ENCODE assay signal across 12 cellular contexts in the genomic region with DNA sequence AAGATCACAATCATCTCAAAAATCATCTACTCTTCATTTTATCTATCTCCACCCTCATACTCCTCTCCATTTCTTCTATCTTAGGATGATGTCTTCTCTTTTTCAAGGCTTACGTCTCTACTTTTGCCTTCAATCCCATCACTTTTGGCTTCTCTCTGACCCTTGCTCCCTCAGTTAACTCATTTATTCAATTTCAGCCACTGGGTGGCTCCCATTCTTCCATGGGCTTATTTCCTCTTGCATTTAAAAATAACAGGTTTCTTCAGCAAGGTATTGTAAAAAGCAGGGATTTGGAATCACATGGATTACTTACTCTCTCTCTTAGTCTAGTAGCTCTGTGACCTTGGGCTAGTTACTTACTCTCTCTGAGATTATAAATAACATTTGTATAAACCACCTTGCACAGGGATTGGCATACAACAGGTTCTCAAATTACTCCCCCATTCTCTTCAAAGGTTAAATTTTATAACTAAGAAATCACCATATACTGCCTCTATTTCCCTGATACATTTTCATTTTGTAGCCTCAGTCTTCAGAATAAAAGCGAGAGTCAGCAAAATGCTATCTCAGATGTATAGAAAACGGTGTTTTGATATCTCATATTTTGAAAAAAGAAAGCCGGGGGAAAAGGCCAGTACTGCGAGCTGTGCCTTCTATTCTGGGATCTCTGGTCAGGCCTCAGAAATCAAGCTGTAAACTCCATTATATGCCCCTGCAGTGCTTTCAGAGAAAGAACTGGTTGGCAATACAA. TPM values are rescaled to one million over a fixed set of nuclear protein-coding genes. Genes with fewer than 3 reads are reported as not detected.
DNase-seq lines count a peak whose midpoint lies in the region; ATAC-seq and TF ChIP-seq lines count a peak whose summit lies in the region.
"Had no signal": no experiment of that assay in that cellular context is flagged by ENCODE, and none has a peak within 500 bp of the region (broad histone marks: within the 10 kb centered on the region; RNA-seq: fewer than 3 reads in every experiment).

No MANE protein-coding gene starts in this region.

- H3K23ac ChIP-seq in mesendoderm (ENCODE audit: low read length) (no peak overlapping the region), neuronal stem cell (ENCODE audit: low read depth, low read length, poor library complexity) (no peak overlapping the region)

- H3K27ac ChIP-seq in mesendoderm (ENCODE audit: low read depth, low read length) (no peak overlapping the region), neuronal stem cell (replicated peaks; ENCODE audit: low read length) (no peak overlapping the region), left ventricle myocardium inferior (replicated peaks) (no peak overlapping the region)
- H3K27ac ChIP-seq: upper lobe of left lung had no signal

- no peak overlapping the region for H2BK120ac ChIP-seq in mesendoderm (ENCODE audit: low read depth, low read length)
- no peak overlapping the region for H2BK120ac ChIP-seq in neuronal stem cell (ENCODE audit: low read depth, low read length)

- H2AK5ac ChIP-seq in mesendoderm (ENCODE audit: low read length) (no peak overlapping the region), neuronal stem cell (ENCODE audit: low read depth, low read length) (no peak overlapping the region)

- no peak overlapping the region for H4K91ac ChIP-seq in neuronal stem cell (ENCODE audit: low read depth, low read length, poor library complexity)

- no peak overlapping the region for H2BK12ac ChIP-seq in neuronal stem cell (ENCODE audit: low read length)

- DNase-seq in ELR (ENCODE audit: low read depth) (peak; percentile 38), LNCaP clone FGC (ENCODE audit: low read depth) (no peak), mesendoderm (peak; percentile 37), neuronal stem cell (ENCODE audit: low spot score) (no peak), NCI-H2107 treated with DMSO at 0.1 percent for 48 hours (lab: John Stamatoyannopoulos, UW; ENCODE audit: unreplicated experiment) (no peak), left ventricle myocardium inferior (no peak)
- DNase-seq: activated naive CD4-positive, alpha-beta T cell treated with Interleukin-2 at 50 U/mL for 16 hours; NCI-H2081; upper lobe of left lung had no signal

- H3K18ac ChIP-seq in mesendoderm (ENCODE audit: low read length) (no peak overlapping the region), neuronal stem cell (ENCODE audit: low read length) (no peak overlapping the region)

- H3K56ac ChIP-seq in mesendoderm (ENCODE audit: low read length): no peak overlapping the region

- H3K9ac ChIP-seq in mesendoderm (ENCODE audit: low read length) (no peak overlapping the region), neuronal stem cell (ENCODE audit: low read depth, low read length, poor library complexity) (no peak overlapping the region)

- H3K27me3 Mint-ChIP-seq in brain: no peaks in the 10 kb centered on the region

- peak; percentile 47 for TF ChIP-seq CTCF in LNCaP clone FGC (IDR thresholded peaks at IDR 0.05; ENCODE audit: control insufficient read depth, extremely low read depth, insufficient read depth)
- TF ChIP-seq CTCF in brain (conservative IDR thresholded peaks at IDR 0.05): peak in 1 of 2 experiments; percentile 31
- no peak for TF ChIP-seq CTCF in left ventricle myocardium inferior (IDR thresholded peaks at IDR 0.05; ENCODE audit: borderline replicate concordance)

- H3K79me1 ChIP-seq in mesendoderm (ENCODE audit: low read length): peaks cover 18% of the 10 kb centered on the region
- H3K79me1 ChIP-seq in neuronal stem cell (ENCODE audit: low read depth, low read length): peaks cover under 1% of the 10 kb centered on the region

- peak overlapping the region in 4 of 5 experiments; percentile 15 to 72 (median 42) for H3K4me3 Mint-ChIP-seq in brain
- H3K4me3 Mint-ChIP-seq: T-helper 2 cell treated with Interferon-gamma antibody and Interleukin-4, amounts not matched to agents 5 μg/mL and 100 μg/mL, for 36 hours had no signal

- peaks cover 52% of the 10 kb centered on the region for H3K4me1 Mint-ChIP-seq in brain

- H3K4me1 ChIP-seq in mesendoderm (ENCODE audit: control insufficient read depth, low read depth, low read length): peaks cover 5% of the 10 kb centered on the region
- peaks cover 0 to 6% of the 10 kb centered on the region in 2 donors for H3K4me1 ChIP-seq in neuronal stem cell (ENCODE audit: control insufficient read depth in 2 of 2, insufficient read depth in 1 of 2, low read depth in 1 of 2, low read length in 2 of 2)
- peaks cover 30% of the 10 kb centered on the region for H3K4me1 ChIP-seq in left ventricle myocardium inferior

- no peak overlapping the region for H2AFZ ChIP-seq in neuronal stem cell (ENCODE audit: low read length)

- no peak overlapping the region for H3K4ac ChIP-seq in mesendoderm (ENCODE audit: low read depth, low read length)
- H3K4ac ChIP-seq in neuronal stem cell (ENCODE audit: low read length): no peak overlapping the region

- intact Hi-C loops in left ventricle myocardium inferior (cut with micrococcal nuclease): no loop called here

- no peak overlapping the region for H4K5ac ChIP-seq in mesendoderm (ENCODE audit: low read length)

- peaks cover 28% of the 10 kb centered on the region for H3K79me2 ChIP-seq in mesendoderm (ENCODE audit: control insufficient read depth, insufficient read depth, low read length)

- no peak overlapping the region for H3K14ac ChIP-seq in neuronal stem cell (ENCODE audit: low read length)

- H3K9me3 Mint-ChIP-seq in brain: no peaks in the 10 kb centered on the region
- H3K9me3 Mint-ChIP-seq: T-helper 2 cell treated with Interferon-gamma antibody and Interleukin-4, amounts not matched to agents 5 μg/mL and 100 μg/mL, for 36 hours had no signal

- ATAC-seq in GM19395 (IDR thresholded peaks at IDR 0.05; ENCODE audit: unreplicated experiment): no peak

- no peak overlapping the region for H3K4me3 ChIP-seq in LNCaP clone FGC (ENCODE audit: low read depth, low read length)
- H3K4me3 ChIP-seq in mesendoderm (ENCODE audit: low read length): no peak overlapping the region
- H3K4me3 ChIP-seq in neuronal stem cell (ENCODE audit: low read length in 2 of 2): no peak overlapping the region
- H3K4me3 ChIP-seq in left ventricle myocardium inferior: no peak overlapping the region
- H3K4me3 ChIP-seq: upper lobe of left lung had no signal

- 100% methylated on average over 1 of the region's 5 CpGs for WGBS in mesendoderm (ENCODE audit: extremely low coverage, insufficient coverage, low lambda C conversion rate)
- no CpG with 5 or more reads among the region's 5 CpGs for WGBS in neuronal stem cell (ENCODE audit: extremely low coverage in 2 of 2, insufficient read length in 2 of 2, insufficient replicate concordance in 1 of 2), 2 donors

- H3K27ac Mint-ChIP-seq in brain: peak overlapping the region in 4 of 5 experiments; percentile 1 to 76 (median 32)
- H3K27ac Mint-ChIP-seq: T-helper 2 cell treated with Interferon-gamma antibody and Interleukin-4, amounts not matched to agents 5 μg/mL and 100 μg/mL, for 36 hours had no signal

- no peak overlapping the region for H2BK5ac ChIP-seq in mesendoderm (ENCODE audit: low read length)
- no peak overlapping the region for H2BK5ac ChIP-seq in neuronal stem cell (ENCODE audit: low read length)

- H3K27me3 ChIP-seq in mesendoderm (ENCODE audit: insufficient read depth, low read length, poor library complexity): no peaks in the 10 kb centered on the region
- no peaks in the 10 kb centered on the region for H3K27me3 ChIP-seq in neuronal stem cell (ENCODE audit: control insufficient read depth in 3 of 3, insufficient read depth in 3 of 3, low read depth in 1 of 3, low read length in 3 of 3)
- no peaks in the 10 kb centered on the region for H3K27me3 ChIP-seq in left ventricle myocardium inferior (ENCODE audit: low read depth)
- H3K27me3 ChIP-seq: upper lobe of left lung had no signal

- H4K8ac ChIP-seq in mesendoderm (ENCODE audit: low read depth, low read length): no peak overlapping the region
- no peak overlapping the region for H4K8ac ChIP-seq in neuronal stem cell (ENCODE audit: low read depth, low read length)

- H3K9me3 ChIP-seq in neuronal stem cell (replicated peaks in 1 of 2; ENCODE audit: control insufficient read depth in 2 of 2, insufficient read depth in 1 of 2, low read depth in 1 of 2, low read length in 2 of 2) (peaks cover 0 to 28% of the 10 kb centered on the region in 2 donors), left ventricle myocardium inferior (replicated peaks) (no peaks in the 10 kb centered on the region)
- H3K9me3 ChIP-seq: upper lobe of left lung had no signal

- H3K36me3 ChIP-seq in mesendoderm (ENCODE audit: control insufficient read depth, insufficient read depth, low read length) (peaks cover 12% of the 10 kb centered on the region), neuronal stem cell (replicated peaks in 1 of 2; ENCODE audit: control insufficient read depth in 2 of 2, insufficient read depth in 2 of 2, low read length in 2 of 2) (peaks cover 33 to 93% of the 10 kb centered on the region in 2 donors), left ventricle myocardium inferior (peaks cover 65% of the 10 kb centered on the region)

- peaks cover 89% of the 10 kb centered on the region for H3K36me3 Mint-ChIP-seq in brain

- H2BK15ac ChIP-seq in mesendoderm (replicated peaks; ENCODE audit: low read depth) (no peak overlapping the region), neuronal stem cell (ENCODE audit: low read length) (no peak overlapping the region)

- H3K4me2 ChIP-seq in mesendoderm (ENCODE audit: low read length) (no peak overlapping the region), neuronal stem cell (ENCODE audit: insufficient read depth, low read length, poor library complexity, severe bottlenecking) (no peak overlapping the region)

RNA-seq across cellular contexts. Expression of a gene that starts 5.5 kb away (rescaled TPM):
- polyA plus RNA-seq in brain (ENCODE audit: insufficient read depth, low read depth, low replicate concordance): 4.1 TPM
- polyA plus RNA-seq in mesendoderm (2013, experiment 1 of 2): 3.7 TPM
- 3.7 TPM for polyA plus RNA-seq in mesendoderm (2013, experiment 2 of 2)
- 5.6 TPM for polyA plus RNA-seq in neuronal stem cell (2013, experiment 1 of 2)
- 5.8 TPM for polyA plus RNA-seq in neuronal stem cell (2013, experiment 2 of 2)
- 1.8 TPM for total RNA-seq in left ventricle myocardium inferior

RNA-seq across cellular contexts. Expression of a gene that starts 44.3 kb away (rescaled TPM):
- 3.7 TPM for polyA plus RNA-seq in brain (ENCODE audit: insufficient read depth, low read depth, low replicate concordance)
- 2.9 TPM for polyA plus RNA-seq in mesendoderm (2013, experiment 1 of 2)
- 2.8 TPM for polyA plus RNA-seq in mesendoderm (2013, experiment 2 of 2)
- polyA plus RNA-seq in neuronal stem cell (2013, experiment 1 of 2): 5.4 TPM
- polyA plus RNA-seq in neuronal stem cell (2013, experiment 2 of 2): 5.4 TPM
- 4.1 TPM for total RNA-seq in left ventricle myocardium inferior

RNA-seq across cellular contexts. Expression of a gene that starts 49.2 kb away (rescaled TPM):
- 2.4 TPM for polyA plus RNA-seq in brain (ENCODE audit: insufficient read depth, low read depth, low replicate concordance)
- polyA plus RNA-seq in mesendoderm (2013, experiment 1 of 2): 0.65 TPM
- polyA plus RNA-seq in mesendoderm (2013, experiment 2 of 2): 0.76 TPM
- 4.9 TPM for polyA plus RNA-seq in neuronal stem cell (2013, experiment 1 of 2)
- 3.7 TPM for polyA plus RNA-seq in neuronal stem cell (2013, experiment 2 of 2)
- total RNA-seq in left ventricle myocardium inferior: 1.5 TPM

RNA-seq across cellular contexts. Expression of a gene that starts 58.1 kb away (rescaled TPM):
- 19.4 TPM for polyA plus RNA-seq in brain (ENCODE audit: insufficient read depth, low read depth, low replicate concordance)
- polyA plus RNA-seq in mesendoderm (2013, experiment 1 of 2): 3.5 TPM
- polyA plus RNA-seq in mesendoderm (2013, experiment 2 of 2): 4.3 TPM
- 2.7 TPM for polyA plus RNA-seq in neuronal stem cell (2013, experiment 1 of 2)
- 2.2 TPM for polyA plus RNA-seq in neuronal stem cell (2013, experiment 2 of 2)
- total RNA-seq in left ventricle myocardium inferior: 8.0 TPM

Comparison
In these comparisons a context has a peak if more than half of its experiments do, and no peak if none do; other contexts are left out.
1. DNase-seq: peak in ELR (single experiment) and mesendoderm (single experiment); none in LNCaP clone FGC (single experiment), neuronal stem cell (single experiment), NCI-H2107 treated with DMSO at 0.1 percent for 48 hours (single experiment) and left ventricle myocardium inferior (single experiment).